ENCODE assay signal across 17 cellular contexts in genomic region chr1:27535386-27535785, GRCh38. TPM values are rescaled to one million over a fixed set of nuclear protein-coding genes. Genes with fewer than 3 reads are reported as not detected.
DNase-seq lines count a peak whose midpoint lies in the region; ATAC-seq, FAIRE-seq and TF ChIP-seq lines count a peak whose summit lies in the region.
"Had no signal": no experiment of that assay in that cellular context is flagged by ENCODE, and none has a peak within 500 bp of the region (broad histone marks: within the 10 kb centered on the region; RNA-seq: fewer than 3 reads in every experiment).

No MANE protein-coding gene starts in this region.

- TF ChIP-seq RAD21 in IMR-90 (IDR thresholded peaks at IDR 0.05; ENCODE audit: low read length): no peak

- peak overlapping the region; percentile 94 to 99 (median 97) for H3K27ac Mint-ChIP-seq in brain
- H3K27ac Mint-ChIP-seq: activated naive CD8-positive, alpha-beta T cell treated with anti-CD3 and anti-CD28 coated beads, Interleukin-2, amount 50 U/mL, for 24 hours had no signal

- H3K9ac ChIP-seq in IMR-90 (ENCODE audit: low read depth, low read length): no peak overlapping the region
- H3K9ac ChIP-seq in keratinocyte (ENCODE audit: control insufficient read depth, extremely low read depth, insufficient read depth, low read length): no peak overlapping the region
- H3K9ac ChIP-seq in skeletal muscle tissue (ENCODE audit: low read depth in 1 of 3, low read length in 3 of 3): peak overlapping the region in 1 of 3 donors; percentile 74

- intact Hi-C loops in IMR-90 (cut with micrococcal nuclease): no loop called here

- no peak overlapping the region for H2BK5ac ChIP-seq in IMR-90 (ENCODE audit: low read depth, low read length, poor library complexity, severe bottlenecking)

- H3K4me3 ChIP-seq in IMR-90 (ENCODE audit: insufficient read depth, low read depth, low read length) (no peak overlapping the region), keratinocyte (ENCODE audit: control insufficient read depth in 2 of 3, extremely low read depth in 1 of 3, insufficient read depth in 2 of 3, low read depth in 1 of 3, low read length in 3 of 3) (no peak overlapping the region), skeletal muscle tissue (ENCODE audit: low read length in 3 of 3) (no peak overlapping the region)
- H3K4me3 ChIP-seq: MG63 had no signal

- H3K9me1 ChIP-seq in IMR-90 (ENCODE audit: insufficient read depth, low read length) (peaks cover 25% of the 10 kb centered on the region), keratinocyte (ENCODE audit: control insufficient read depth, extremely low read depth, insufficient read depth, low read length) (peaks cover 7% of the 10 kb centered on the region)

- H4K8ac ChIP-seq in IMR-90 (ENCODE audit: low read depth in 2 of 2, low read length in 2 of 2): no peak overlapping the region

- FAIRE-seq in keratinocyte (lab: Jason Lieb, UNC): no peak

- peaks cover 2% of the 10 kb centered on the region for H3K79me2 ChIP-seq in keratinocyte (ENCODE audit: control insufficient read depth, insufficient read depth, low read length)

- H3K27me3 Mint-ChIP-seq in brain: no peaks in the 10 kb centered on the region
- H3K27me3 Mint-ChIP-seq: activated naive CD8-positive, alpha-beta T cell treated with anti-CD3 and anti-CD28 coated beads, Interleukin-2, amount 50 U/mL, for 24 hours had no signal

- TF ChIP-seq POLR2A in IMR-90 (IDR thresholded peaks at IDR 0.05; ENCODE audit: low read depth, low read length): no peak

- no peak overlapping the region for H3K18ac ChIP-seq in IMR-90 (ENCODE audit: low read depth, low read length)

- H2AFZ ChIP-seq in IMR-90 (replicated peaks; ENCODE audit: low read length, poor library complexity) (no peak overlapping the region), keratinocyte (ENCODE audit: control insufficient read depth, low read length) (no peak overlapping the region)

- H3K4me2 ChIP-seq in IMR-90 (ENCODE audit: low read depth, low read length) (no peak overlapping the region), keratinocyte (ENCODE audit: control insufficient read depth, extremely low read depth, insufficient read depth, low read depth, low read length) (no peak overlapping the region)

- H2BK120ac ChIP-seq in IMR-90 (ENCODE audit: low read depth, low read length): no peak overlapping the region

- H3K56ac ChIP-seq in IMR-90 (ENCODE audit: extremely low read depth, insufficient read depth, low read length): no peak overlapping the region

- H3K4ac ChIP-seq in IMR-90 (ENCODE audit: low read depth, low read length): 0 out of 2 replicates have a peak overlapping the region, but pooled peaks have one; percentile 95

- ATAC-seq in IMR-90 (ENCODE audit: low read depth): no peak
- ATAC-seq: activated naive CD8-positive, alpha-beta T cell treated with anti-CD3 and anti-CD28 coated beads, Interleukin-2, amount 50 U/mL, for 24 hours had no signal

- peaks cover 32% of the 10 kb centered on the region for H3K36me3 Mint-ChIP-seq in brain

- no peak for DNase-seq in IMR-90
- no peak for DNase-seq in keratinocyte (ENCODE audit: low read depth, low spot score)
- DNase-seq in kidney glomerular epithelial cell (lab: John Stamatoyannopoulos, UW): no peak
- no peak for DNase-seq in AG20443 (ENCODE audit: low spot score)
- no peak for DNase-seq in AML-193 (lab: John Stamatoyannopoulos, UW)
- DNase-seq in activated CD4-positive, alpha-beta T cell treated with anti-CD3 and anti-CD28 coated beads, Interleukin-2, amount 50 U/mL, for 4 hours: no peak
- DNase-seq: activated CD4-positive, CD25-positive, alpha-beta regulatory T cell; activated CD8-positive, alpha-beta memory T cell treated with anti-CD3 and anti-CD28 coated beads, Interleukin-2, amount 50 U/mL, for 4 hours; activated naive CD8-positive, alpha-beta T cell treated with anti-CD3 and anti-CD28 coated beads, Interleukin-2, amount 50 U/mL, for 24 hours; DMS153; foreskin fibroblast; MG63; NCI-H2171; NK-92 treated with Interleukin-12 subunit alpha and Interleukin-12 subunit beta, amount 100 ng/mL, for 24 hours; stimulated activated CD4-positive, alpha-beta T cell treated with anti-CD3 and anti-CD28 coated beads, Interleukin-12 subunit alpha, Interleukin-12 subunit beta, amount 100 ng/mL, for 4 hours had no signal

- H2BK15ac ChIP-seq in IMR-90 (ENCODE audit: low read depth, low read length): no peak overlapping the region

- dilution Hi-C loops in IMR-90 (cut with HindIII; ENCODE audit: low sequenced_read_pairs, unreplicated experiment) (no loop called here), keratinocyte (cut with MboI; ENCODE audit: extremely low pct_ligation_motif_present, low sequenced_read_pairs) (no loop called here)

- no peaks in the 10 kb centered on the region for H3K9me3 Mint-ChIP-seq in brain
- H3K9me3 Mint-ChIP-seq: activated naive CD8-positive, alpha-beta T cell treated with anti-CD3 and anti-CD28 coated beads, Interleukin-2, amount 50 U/mL, for 24 hours had no signal

- no CpG with 5 or more reads among the region's 2 CpGs for WGBS in IMR-90 (ENCODE audit: extremely low coverage in 2 of 2, insufficient read length in 1 of 2), 2 experiments

- no peak overlapping the region for H2BK20ac ChIP-seq in IMR-90 (ENCODE audit: low read depth, low read length)

- H4K20me1 ChIP-seq in IMR-90 (ENCODE audit: insufficient read depth, low read length) (peaks cover 7% of the 10 kb centered on the region), keratinocyte (ENCODE audit: control insufficient read depth, extremely low read depth, insufficient read depth, low read length) (no peaks in the 10 kb centered on the region)

- no peak for TF ChIP-seq CTCF in IMR-90 (conservative IDR thresholded peaks at IDR 0.05; ENCODE audit: low read depth, low read length)
- no peak for TF ChIP-seq CTCF in brain (conservative IDR thresholded peaks at IDR 0.05)
- TF ChIP-seq CTCF in keratinocyte (optimal IDR thresholded peaks at IDR 0.05 in 1 of 3, IDR thresholded peaks at IDR 0.05 in 1 of 3, conservative IDR thresholded peaks at IDR 0.05 in 1 of 3; ENCODE audit: extremely low read depth in 1 of 3, insufficient read depth in 2 of 3, low read length in 3 of 3): no peak

- H2AK5ac ChIP-seq in IMR-90 (ENCODE audit: low read depth, low read length): no peak overlapping the region; the same call in 1 of the 2 replicates

- H2AK9ac ChIP-seq in IMR-90 (replicated peaks; ENCODE audit: low read depth, low read length, poor library complexity): no peak overlapping the region

- no peak overlapping the region for H3K14ac ChIP-seq in IMR-90 (replicated peaks; ENCODE audit: low read depth, low read length)

- H3K79me1 ChIP-seq in IMR-90 (ENCODE audit: low read depth in 1 of 2, low read length in 2 of 2): peaks cover 21 to 58% of the 10 kb centered on the region in 2 experiments

- H3K4me1 Mint-ChIP-seq in brain: peaks cover 73% of the 10 kb centered on the region

- H4K5ac ChIP-seq in IMR-90 (ENCODE audit: low read depth, low read length): no peak overlapping the region

- H3K36me3 ChIP-seq in IMR-90 (ENCODE audit: control insufficient read depth, insufficient read depth, low read length) (peaks cover 21% of the 10 kb centered on the region), keratinocyte (ENCODE audit: control insufficient read depth in 2 of 2, extremely low read depth in 1 of 2, insufficient read depth in 2 of 2, low read length in 2 of 2) (peaks cover 4 to 15% of the 10 kb centered on the region in 2 experiments), skeletal muscle tissue (ENCODE audit: control insufficient read depth in 3 of 3, insufficient read depth in 3 of 3, low read length in 3 of 3) (peaks cover 11 to 27% (median 21%) of the 10 kb centered on the region in 3 donors)

- H3K27me3 ChIP-seq in IMR-90 (ENCODE audit: control insufficient read depth, insufficient read depth, low read length) (no peaks in the 10 kb centered on the region), keratinocyte (ENCODE audit: control insufficient read depth, extremely low read depth, insufficient read depth, low read length) (no peaks in the 10 kb centered on the region), skeletal muscle tissue (ENCODE audit: control insufficient read depth in 3 of 3, insufficient read depth in 3 of 3, low read length in 3 of 3) (no peaks in the 10 kb centered on the region)
- H3K27me3 ChIP-seq: MG63 had no signal

- CTCF ChIA-PET in IMR-90 (lab: Yijun Ruan, JAX): no interaction called here

- H3K9me3 ChIP-seq in IMR-90 (ENCODE audit: control insufficient read depth, insufficient read depth, low read length) (no peaks in the 10 kb centered on the region), keratinocyte (ENCODE audit: control insufficient read depth, low read depth, low read length) (no peaks in the 10 kb centered on the region), skeletal muscle tissue (ENCODE audit: control insufficient read depth in 3 of 3, low read length in 3 of 3) (no peaks in the 10 kb centered on the region)
- H3K9me3 ChIP-seq: MG63 had no signal

- in situ Hi-C loops in IMR-90 (cut with MboI; ENCODE audit: low sequenced_read_pairs): no loop called here

- peaks cover 30% of the 10 kb centered on the region for H3K4me1 ChIP-seq in IMR-90 (ENCODE audit: control insufficient read depth, insufficient read depth, low read length)
- H3K4me1 ChIP-seq in keratinocyte (ENCODE audit: control insufficient read depth, extremely low read depth, insufficient read depth, low read length): peaks cover 53% of the 10 kb centered on the region
- peaks cover 44 to 50% (median 46%) of the 10 kb centered on the region in 3 donors for H3K4me1 ChIP-seq in skeletal muscle tissue (ENCODE audit: control insufficient read depth in 3 of 3, insufficient read depth in 3 of 3, low read length in 3 of 3)

- no peak overlapping the region for H3K23ac ChIP-seq in IMR-90 (ENCODE audit: low read depth, low read length)

- no TSS peak for BruUV-seq in IMR-90 (replicated peaks; lab: Mats Ljungman, UMichigan)

- H3K4me3 Mint-ChIP-seq in brain: peak overlapping the region in 4 of 5 experiments; percentile 11 to 72 (median 54)
- H3K4me3 Mint-ChIP-seq: activated naive CD8-positive, alpha-beta T cell treated with anti-CD3 and anti-CD28 coated beads, Interleukin-2, amount 50 U/mL, for 24 hours had no signal

- POLR2A ChIA-PET in IMR-90 (lab: Charles Lee; ENCODE audit: unreplicated experiment): no interaction called here

- H3K27ac ChIP-seq in IMR-90 (ENCODE audit: insufficient read depth, low read length): no peak overlapping the region
- peak overlapping the region; percentile 40 for H3K27ac ChIP-seq in keratinocyte (ENCODE audit: control insufficient read depth, insufficient read depth, low read length)
- H3K27ac ChIP-seq in skeletal muscle tissue (ENCODE audit: low read depth, low read length): peak overlapping the region; percentile 73

- no peak overlapping the region for H4K91ac ChIP-seq in IMR-90 (ENCODE audit: insufficient read depth, low read depth, low read length)

RNA-seq across cellular contexts. Expression of gene WASF2, which starts 45.4 kb away (rescaled TPM):
- total RNA-seq in IMR-90 (2012; rRNA removed): 7.5 and 7.9 TPM in 2 replicates
- 45.0 and 45.4 TPM in 2 replicates for polyA plus RNA-seq in IMR-90 (2012; rRNA removed)
- 28.6 and 29.9 TPM in 2 replicates for polyA plus RNA-seq in IMR-90 (2012; cell fraction: cytosol; rRNA removed)
- polyA plus RNA-seq in IMR-90 (2012; cell fraction: nucleus; rRNA removed; ENCODE audit: low replicate concordance): 29.8 and 37.0 TPM in 2 replicates
- 98.5 TPM for polyA plus RNA-seq in brain (ENCODE audit: insufficient read depth, low read depth, low replicate concordance)
- polyA plus RNA-seq in keratinocyte: 31.3 to 53.8 TPM (median 42.9 TPM) in 3 replicates
- 43.3 TPM for polyA plus RNA-seq in keratinocyte (2011; ENCODE audit: low read depth)
- 52.9 and 67.2 TPM in 2 replicates for polyA plus RNA-seq in keratinocyte (2011; cell fraction: cytosol; rRNA removed)
- 50.6 and 59.2 TPM in 2 replicates for polyA plus RNA-seq in keratinocyte (2011; cell fraction: nucleus; rRNA removed)
- polyA plus RNA-seq in keratinocyte (2012; ENCODE audit: low replicate concordance): 49.9 and 65.8 TPM in 2 replicates
- polyA minus RNA-seq in keratinocyte: 53.1 to 145 TPM (median 57.9 TPM) in 3 replicates
- 49.5 TPM for polyA minus RNA-seq in keratinocyte (2011; cell fraction: cytosol; rRNA and poly(A)+ RNA removed)
- 25.2 and 42.4 TPM in 2 replicates for polyA minus RNA-seq in keratinocyte (2011; cell fraction: nucleus; rRNA and poly(A)+ RNA removed)
- 25.6 TPM for total RNA-seq in skeletal muscle tissue
